ENCODE assay signal across 14 cellular contexts in the genomic region with DNA sequence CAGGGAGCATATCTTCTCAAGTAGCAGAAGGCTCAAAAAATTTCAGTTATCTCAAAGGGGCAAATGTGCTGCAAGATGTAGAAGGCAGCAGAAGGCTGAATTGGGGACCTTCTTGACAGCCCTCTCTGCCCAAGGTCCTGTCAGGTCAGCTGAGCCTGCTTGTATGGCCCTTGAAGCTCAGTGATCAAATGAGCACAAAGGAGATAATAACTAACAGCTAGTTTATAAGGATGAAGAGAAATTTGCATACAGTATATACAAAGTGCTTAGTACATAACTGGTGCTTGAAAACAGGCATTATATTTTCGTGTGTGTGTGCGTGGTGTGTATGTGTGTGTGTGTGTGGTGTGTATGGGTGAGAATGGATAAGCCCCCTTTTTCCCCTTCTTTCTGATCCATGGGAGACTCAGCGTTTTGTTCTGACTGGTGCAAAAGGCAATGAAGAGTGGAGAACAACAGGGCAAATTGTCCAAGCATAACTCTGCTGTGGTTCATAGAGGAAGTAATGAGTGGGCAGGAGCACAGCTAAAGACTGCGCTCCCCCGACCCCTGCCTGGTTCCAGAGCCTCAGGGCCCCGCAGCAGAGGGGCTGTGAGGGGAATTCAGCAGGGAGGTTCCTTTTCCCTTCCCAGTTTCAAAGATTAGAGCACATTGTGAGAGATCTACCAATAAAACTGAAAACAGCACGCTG.
A peak's percentile ranks its signal among the peaks of the same experiment; 100 is the strongest.
DNase-seq lines count a peak whose midpoint lies in the region; ATAC-seq and TF ChIP-seq lines count a peak whose summit lies in the region.
"Had no signal": no experiment of that assay in that cellular context is flagged by ENCODE, and none has a peak within 500 bp of the region (broad histone marks: within the 10 kb centered on the region; RNA-seq: fewer than 3 reads in every experiment).

No MANE protein-coding gene starts in this region.

- no peak overlapping the region for H3K4ac ChIP-seq in neuronal stem cell (ENCODE audit: low read length)

- H4K8ac ChIP-seq in neuronal stem cell (ENCODE audit: low read depth, low read length) = no peak overlapping the region

- no peak overlapping the region for H3K18ac ChIP-seq in neuronal stem cell (ENCODE audit: low read length)

- WGBS in neuronal stem cell (ENCODE audit: extremely low coverage in 2 of 2, insufficient read length in 2 of 2, insufficient replicate concordance in 1 of 2), 2 donors = 100% methylated on average over 2 of the region's 7 CpGs; no CpG with 5 or more reads in 1 of the 2 donors

- H2BK12ac ChIP-seq in neuronal stem cell (ENCODE audit: low read length) = no peak overlapping the region

- POLR2A ChIA-PET in CD8-positive, alpha-beta T cell (lab: Charles Lee) = no interaction called here

- H2AK5ac ChIP-seq in neuronal stem cell (ENCODE audit: low read depth, low read length) = no peak overlapping the region

- peak overlapping the region; percentile 75 for H2AFZ ChIP-seq in neuronal stem cell (ENCODE audit: low read length)
- H2AFZ ChIP-seq: hepatocyte had no signal

- H3K4me3 ChIP-seq in neuronal stem cell (ENCODE audit: low read length in 2 of 2) = no peak overlapping the region
- no peak overlapping the region for H3K4me3 ChIP-seq in ascending aorta
- H3K4me3 ChIP-seq in CD8-positive, alpha-beta T cell (ENCODE audit: low read depth, low read length) = no peak overlapping the region
- H3K4me3 ChIP-seq: hepatocyte had no signal

- H3K4me2 ChIP-seq in neuronal stem cell (ENCODE audit: insufficient read depth, low read length, poor library complexity, severe bottlenecking) = no peak overlapping the region
- H3K4me2 ChIP-seq: hepatocyte had no signal

- H3K4me1 Mint-ChIP-seq in CD8-positive, alpha-beta T cell (ENCODE audit: low read depth) = no peaks in the 10 kb centered on the region

- no peak overlapping the region for H2BK15ac ChIP-seq in neuronal stem cell (ENCODE audit: low read length)

- ATAC-seq in GM18909 (IDR thresholded peaks at IDR 0.05; ENCODE audit: poor library complexity, unreplicated experiment) (peak; percentile 61), HG02588 (IDR thresholded peaks at IDR 0.05; ENCODE audit: unreplicated experiment) (peak; percentile 53), HG03196 (IDR thresholded peaks at IDR 0.05; ENCODE audit: unreplicated experiment) (peak; percentile 76)
- ATAC-seq in CD8-positive, alpha-beta T cell = no peak
- ATAC-seq: stimulated activated naive CD8-positive, alpha-beta T cell treated with anti-CD3 and anti-CD28 coated beads, Interleukin-15, Interleukin-2, amounts not matched to agents 100 U/mL and 50 U/mL, for 24 hours had no signal

- intact Hi-C loops in ascending aorta (cut with DNase I) (no loop called here), posterior vena cava (cut with DNase I) (loop anchor here in 1 of 2 donors (2.0 kb wide), 1 partner anchor 19 kb away; no protein-coding TSS in a partner anchor)
- intact Hi-C loops in CD8-positive, alpha-beta T cell (cut with DNase I, micrococcal nuclease) = no loop called here

- H3K23ac ChIP-seq in neuronal stem cell (ENCODE audit: low read depth, low read length, poor library complexity) = no peak overlapping the region

- H3K14ac ChIP-seq in neuronal stem cell (ENCODE audit: low read length) = no peak overlapping the region

- no peak overlapping the region for H3K4me3 Mint-ChIP-seq in CD8-positive, alpha-beta T cell

- DNase-seq in neuronal stem cell (ENCODE audit: low spot score) (no peak), NCI-H2171 treated with DMSO at 0.1 percent for 48 hours (lab: John Stamatoyannopoulos, UW) (no peak), ascending aorta (ENCODE audit: low spot score in 2 of 2) (no peak), posterior vena cava (ENCODE audit: low spot score) (no peak)
- no peak for DNase-seq in CD8-positive, alpha-beta T cell
- DNase-seq: activated CD4-positive, alpha-beta T cell treated with anti-CD3 and anti-CD28 coated beads for 4 hours; mammary epithelial cell; NCI-H1436 treated with DMSO at 0.1 percent for 48 hours; stimulated activated naive CD8-positive, alpha-beta T cell treated with anti-CD3 and anti-CD28 coated beads, Interleukin-15, Interleukin-2, amounts not matched to agents 100 U/mL and 50 U/mL, for 24 hours had no signal

- H3K4me1 ChIP-seq in neuronal stem cell (ENCODE audit: control insufficient read depth in 2 of 2, insufficient read depth in 1 of 2, low read depth in 1 of 2, low read length in 2 of 2) (peaks cover 8 to 15% of the 10 kb centered on the region in 2 donors), ascending aorta (no peaks in the 10 kb centered on the region)
- no peaks in the 10 kb centered on the region for H3K4me1 ChIP-seq in CD8-positive, alpha-beta T cell (ENCODE audit: insufficient read depth, low read length)

- no peak overlapping the region for H4K91ac ChIP-seq in neuronal stem cell (ENCODE audit: low read depth, low read length, poor library complexity)

- H2BK5ac ChIP-seq in neuronal stem cell (ENCODE audit: low read length) = no peak overlapping the region

- no peaks in the 10 kb centered on the region for H3K27me3 Mint-ChIP-seq in CD8-positive, alpha-beta T cell (ENCODE audit: low read depth)

- no peak overlapping the region for H3K9ac ChIP-seq in neuronal stem cell (ENCODE audit: low read depth, low read length, poor library complexity)

- H3K36me3 ChIP-seq in neuronal stem cell (replicated peaks in 1 of 2; ENCODE audit: control insufficient read depth in 2 of 2, insufficient read depth in 2 of 2, low read length in 2 of 2) = no peaks in the 10 kb centered on the region
- H3K36me3 ChIP-seq in ascending aorta = no peaks in the 10 kb centered on the region
- no peaks in the 10 kb centered on the region for H3K36me3 ChIP-seq in CD8-positive, alpha-beta T cell (ENCODE audit: insufficient read depth, low read length)

- H3K9me3 ChIP-seq in neuronal stem cell (replicated peaks in 1 of 2; ENCODE audit: control insufficient read depth in 2 of 2, insufficient read depth in 1 of 2, low read depth in 1 of 2, low read length in 2 of 2) = peaks cover 4 to 9% of the 10 kb centered on the region in 2 donors
- no peaks in the 10 kb centered on the region for H3K9me3 ChIP-seq in ascending aorta
- H3K9me3 ChIP-seq in CD8-positive, alpha-beta T cell (ENCODE audit: low read length) = no peaks in the 10 kb centered on the region

- no peak for TF ChIP-seq CTCF in ascending aorta (IDR thresholded peaks at IDR 0.05)
- TF ChIP-seq CTCF in CD8-positive, alpha-beta T cell (IDR thresholded peaks at IDR 0.05) = no peak

- H3K27ac ChIP-seq in neuronal stem cell (replicated peaks; ENCODE audit: low read length) (no peak overlapping the region), ascending aorta (no peak overlapping the region)
- no peak overlapping the region for H3K27ac ChIP-seq in CD8-positive, alpha-beta T cell (ENCODE audit: low read depth, low read length)
- H3K27ac ChIP-seq: hepatocyte had no signal

- no peaks in the 10 kb centered on the region for H3K27me3 ChIP-seq in neuronal stem cell (ENCODE audit: control insufficient read depth in 3 of 3, insufficient read depth in 3 of 3, low read depth in 1 of 3, low read length in 3 of 3)
- H3K27me3 ChIP-seq in ascending aorta = no peaks in the 10 kb centered on the region
- no peaks in the 10 kb centered on the region for H3K27me3 ChIP-seq in CD8-positive, alpha-beta T cell (ENCODE audit: insufficient read depth, low read length)
- H3K27me3 ChIP-seq: hepatocyte had no signal

- H3K79me1 ChIP-seq in neuronal stem cell (ENCODE audit: low read depth, low read length) = peaks cover 2% of the 10 kb centered on the region

- no peak overlapping the region for H2BK120ac ChIP-seq in neuronal stem cell (ENCODE audit: low read depth, low read length)

- no peaks in the 10 kb centered on the region for H3K9me3 Mint-ChIP-seq in CD8-positive, alpha-beta T cell
- H3K9me3 Mint-ChIP-seq: activated T-helper 2 cell treated with anti-CD3 and anti-CD28 coated beads, Interferon-gamma antibody, Interleukin-2, Interleukin-4, amounts not matched to agents 10 μg/mL and 5 μg/mL and 100 μg/mL, durations not matched to agents 14 hours and 24 hours and 36 hours had no signal

- CTCF ChIA-PET in CD8-positive, alpha-beta T cell (lab: Charles Lee) = no interaction called here

- H3K36me3 Mint-ChIP-seq in CD8-positive, alpha-beta T cell = no peaks in the 10 kb centered on the region

- no peak overlapping the region for H3K27ac Mint-ChIP-seq in CD8-positive, alpha-beta T cell
- H3K27ac Mint-ChIP-seq: activated T-helper 2 cell treated with anti-CD3 and anti-CD28 coated beads, Interferon-gamma antibody, Interleukin-2, Interleukin-4, amounts not matched to agents 10 μg/mL and 5 μg/mL and 100 μg/mL, durations not matched to agents 14 hours and 24 hours and 36 hours had no signal
